Comparison of ENCODE assay signal across 28 cellular contexts in the genomic region with DNA sequence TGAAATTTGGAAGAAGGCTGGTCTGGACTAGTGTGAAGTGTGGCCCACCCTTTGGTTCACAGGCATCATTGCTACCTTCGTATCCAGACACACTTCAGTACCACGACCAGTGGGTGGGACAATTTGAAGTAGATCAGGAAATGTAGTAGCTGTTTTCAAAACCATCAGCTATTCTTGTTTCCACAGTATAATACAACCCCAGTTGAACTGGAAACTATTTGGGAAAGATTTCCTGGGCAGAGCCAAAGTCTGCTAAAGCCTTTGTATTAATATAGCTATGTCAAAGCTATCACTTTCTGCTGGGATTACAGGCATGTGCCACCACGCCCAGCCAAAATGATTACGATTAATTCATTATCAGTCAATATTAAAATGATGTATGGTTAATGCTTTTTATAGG.
"Had no signal": no experiment of that assay in that cellular context is flagged by ENCODE, and none has a peak within 500 bp of the region (broad histone marks: within the 10 kb centered on the region; RNA-seq: fewer than 3 reads in every experiment).

No MANE protein-coding gene starts in this region.

- H3K27ac Mint-ChIP-seq: stimulated activated effector memory CD8-positive, alpha-beta T cell treated with anti-CD3 and anti-CD28 coated beads, Interleukin-12 subunit alpha, Interleukin-12 subunit beta, amount 100 ng/mL, for 72 hours; stimulated activated memory B cell treated with anti-CD40 and anti-IgM and Interleukin-4, amounts not matched to agents 10 μg/mL and 1 μg/mL and 100 μg/mL, for 72 hours; stimulated activated naive B cell treated with anti-CD40 and anti-IgM and Interleukin-4, amounts not matched to agents 10 μg/mL and 1 μg/mL and 100 μg/mL, for 72 hours; stimulated activated naive CD8-positive, alpha-beta T cell treated with anti-CD3 and anti-CD28 coated beads, Interleukin-15, amount 100 ng/mL, for 72 hours; stimulated activated naive CD8-positive, alpha-beta T cell treated with anti-CD3 and anti-CD28 coated beads, Interleukin-15, Interleukin-2, amounts not matched to agents 100 ng/mL and 50 ng/mL, for 24 hours; type B pancreatic cell had no signal

- H3K27ac ChIP-seq: stomach, suprapubic skin, testis, thoracic aorta, thyroid gland, transverse colon, upper lobe of left lung, upper lobe of right lung, uterus, vagina had no signal

- H3K4me1 ChIP-seq: stomach, thyroid gland, vagina had no signal

- H3K36me3 Mint-ChIP-seq: stimulated activated effector memory CD8-positive, alpha-beta T cell treated with anti-CD3 and anti-CD28 coated beads, Interleukin-12 subunit alpha, Interleukin-12 subunit beta, amount 100 ng/mL, for 72 hours; stimulated activated memory B cell treated with anti-CD40 and anti-IgM and Interleukin-4, amounts not matched to agents 10 μg/mL and 1 μg/mL and 100 μg/mL, for 72 hours; stimulated activated naive B cell treated with anti-CD40 and anti-IgM and Interleukin-4, amounts not matched to agents 10 μg/mL and 1 μg/mL and 100 μg/mL, for 72 hours; type B pancreatic cell had no signal

- H3K9me3 Mint-ChIP-seq: stimulated activated effector memory CD8-positive, alpha-beta T cell treated with anti-CD3 and anti-CD28 coated beads, Interleukin-12 subunit alpha, Interleukin-12 subunit beta, amount 100 ng/mL, for 72 hours; stimulated activated memory B cell treated with anti-CD40 and anti-IgM and Interleukin-4, amounts not matched to agents 10 μg/mL and 1 μg/mL and 100 μg/mL, for 72 hours; stimulated activated naive B cell treated with anti-CD40 and anti-IgM and Interleukin-4, amounts not matched to agents 10 μg/mL and 1 μg/mL and 100 μg/mL, for 72 hours; stimulated activated naive CD8-positive, alpha-beta T cell treated with anti-CD3 and anti-CD28 coated beads, Interleukin-15, amount 100 ng/mL, for 72 hours; stimulated activated naive CD8-positive, alpha-beta T cell treated with anti-CD3 and anti-CD28 coated beads, Interleukin-15, Interleukin-2, amounts not matched to agents 100 ng/mL and 50 ng/mL, for 24 hours; type B pancreatic cell had no signal

- H3K27me3 Mint-ChIP-seq: stimulated activated naive B cell treated with anti-CD40 and anti-IgM and Interleukin-4, amounts not matched to agents 10 μg/mL and 1 μg/mL and 100 μg/mL, for 72 hours had no signal

- H3K4me3 Mint-ChIP-seq: stimulated activated effector memory CD8-positive, alpha-beta T cell treated with anti-CD3 and anti-CD28 coated beads, Interleukin-12 subunit alpha, Interleukin-12 subunit beta, amount 100 ng/mL, for 72 hours; stimulated activated memory B cell treated with anti-CD40 and anti-IgM and Interleukin-4, amounts not matched to agents 10 μg/mL and 1 μg/mL and 100 μg/mL, for 72 hours; stimulated activated naive B cell treated with anti-CD40 and anti-IgM and Interleukin-4, amounts not matched to agents 10 μg/mL and 1 μg/mL and 100 μg/mL, for 72 hours; stimulated activated naive CD8-positive, alpha-beta T cell treated with anti-CD3 and anti-CD28 coated beads, Interleukin-15, amount 100 ng/mL, for 72 hours; stimulated activated naive CD8-positive, alpha-beta T cell treated with anti-CD3 and anti-CD28 coated beads, Interleukin-15, Interleukin-2, amounts not matched to agents 100 ng/mL and 50 ng/mL, for 24 hours; type B pancreatic cell had no signal

- H3K9me3 ChIP-seq: stomach, suprapubic skin, testis, thoracic aorta, thyroid gland, tibial artery, tibial nerve, transverse colon, upper lobe of left lung, upper lobe of right lung, uterus, vagina had no signal

- ATAC-seq: stimulated activated effector memory CD8-positive, alpha-beta T cell treated with anti-CD3 and anti-CD28 coated beads, Interleukin-12 subunit alpha, Interleukin-12 subunit beta, amount 100 ng/mL, for 72 hours; stimulated activated memory B cell treated with anti-CD40 and anti-IgM and Interleukin-4, amounts not matched to agents 10 μg/mL and 1 μg/mL and 100 μg/mL, for 72 hours; stimulated activated naive B cell treated with anti-CD40 and anti-IgM and Interleukin-4, amounts not matched to agents 10 μg/mL and 1 μg/mL and 100 μg/mL, for 72 hours; stimulated activated naive CD8-positive, alpha-beta T cell treated with anti-CD3 and anti-CD28 coated beads, Interleukin-15, amount 100 ng/mL, for 72 hours; stimulated activated naive CD8-positive, alpha-beta T cell treated with anti-CD3 and anti-CD28 coated beads, Interleukin-15, Interleukin-2, amounts not matched to agents 100 U/mL and 50 U/mL, for 24 hours; upper lobe of right lung had no signal

- H3K36me3 ChIP-seq: stomach, suprapubic skin, thoracic aorta, thyroid gland, tibial artery, tibial nerve, transverse colon, upper lobe of left lung, upper lobe of right lung, uterus, vagina had no signal

- H3K27me3 ChIP-seq: stomach, suprapubic skin, testis, thyroid gland, tibial artery, tibial nerve, transverse colon, upper lobe of left lung, upper lobe of right lung, uterus, vagina had no signal

- DNase-seq: stimulated activated CD4-positive, alpha-beta T cell treated with anti-CD3 and anti-CD28 coated beads, Interleukin-2, amount 100 ng/mL, for 48 hours; stimulated activated CD4-positive, alpha-beta T cell treated with anti-CD3 and anti-CD28 coated beads, Interleukin-4, amount 100 ng/mL, for 1 hour; stimulated activated CD4-positive, alpha-beta T cell treated with anti-CD3 and anti-CD28 coated beads, Interleukin-4, amount 100 ng/mL, for 24 hours; stimulated activated CD4-positive, alpha-beta T cell treated with anti-CD3 and anti-CD28 coated beads, Interleukin-4, amount 100 ng/mL, for 4 hours; stimulated activated CD8-positive, alpha-beta memory T cell treated with anti-CD3 and anti-CD28 coated beads, Interleukin-4, amount 100 ng/mL, for 48 hours; stimulated activated naive B cell treated with anti-CD40 and anti-IgM and Interleukin-4, amounts not matched to agents 10 μg/mL and 1 μg/mL and 100 μg/mL, for 72 hours; stimulated activated naive CD4-positive, alpha-beta T cell; stimulated activated naive CD4-positive, alpha-beta T cell treated with Interleukin-2 at 50 U/mL for 16 hours; stimulated activated naive CD8-positive, alpha-beta T cell treated with anti-CD3 and anti-CD28 coated beads, Interleukin-15, amount 100 ng/mL, for 72 hours; stimulated activated naive CD8-positive, alpha-beta T cell treated with anti-CD3 and anti-CD28 coated beads, Interleukin-15, Interleukin-2, amounts not matched to agents 100 U/mL and 50 U/mL, for 24 hours; stomach; substantia nigra; testis; thyroid gland; tibial artery; transverse colon; trophoblast cell; upper lobe of left lung; upper lobe of right lung; uterus had no signal

- H3K4me1 Mint-ChIP-seq: stimulated activated effector memory CD8-positive, alpha-beta T cell treated with anti-CD3 and anti-CD28 coated beads, Interleukin-12 subunit alpha, Interleukin-12 subunit beta, amount 100 ng/mL, for 72 hours; stimulated activated memory B cell treated with anti-CD40 and anti-IgM and Interleukin-4, amounts not matched to agents 10 μg/mL and 1 μg/mL and 100 μg/mL, for 72 hours; stimulated activated naive B cell treated with anti-CD40 and anti-IgM and Interleukin-4, amounts not matched to agents 10 μg/mL and 1 μg/mL and 100 μg/mL, for 72 hours; stimulated activated naive CD8-positive, alpha-beta T cell treated with anti-CD3 and anti-CD28 coated beads, Interleukin-15, amount 100 ng/mL, for 72 hours had no signal

- H3K4me3 ChIP-seq: stomach, suprapubic skin, testis, thoracic aorta, thyroid gland, tibial artery, tibial nerve, transverse colon, upper lobe of left lung, upper lobe of right lung, uterus, vagina had no signal
